Comparison of ENCODE assay signal across 1 cellular context in genomic region chr10:9209105-9209798, GRCh38.
TF ChIP-seq lines count a peak whose summit lies in the region.

No MANE protein-coding gene starts in this region.

TF ChIP-seq in GM12878, 131 proteins besides CTCF, POLR2A, EP300 and RAD21 (continued from another document):
- TF ChIP-seq ZNF687 (IDR thresholded peaks at IDR 0.05) (no peak), FOS (IDR thresholded peaks at IDR 0.05; ENCODE audit: borderline replicate concordance, extremely low read depth, insufficient read length) (no peak), ZNF384 (IDR thresholded peaks at IDR 0.05; ENCODE audit: borderline replicate concordance, low read depth, low read length) (no peak), NR2F1 (conservative IDR thresholded peaks at IDR 0.05) (no peak), EED (IDR thresholded peaks at IDR 0.05; ENCODE audit: low read depth) (no peak), USF2 (IDR thresholded peaks at IDR 0.05; ENCODE audit: borderline replicate concordance, low read depth, low read length) (no peak), SIN3A (IDR thresholded peaks at IDR 0.05; ENCODE audit: low read depth, low read length) (no peak), BCL11A (IDR thresholded peaks at IDR 0.05; ENCODE audit: low read depth, low read length) (no peak), MAX (IDR thresholded peaks at IDR 0.05; ENCODE audit: low read depth, low read length) (no peak), YY1 (IDR thresholded peaks at IDR 0.05; ENCODE audit: low read depth, low read length) (peak; percentile 53; the same call in 1 of the 2 replicates), FOXM1 (IDR thresholded peaks at IDR 0.05; ENCODE audit: low read depth, low read length) (no peak), CEBPB (IDR thresholded peaks at IDR 0.05; ENCODE audit: borderline replicate concordance in 1 of 2, low read depth in 2 of 2, low read length in 2 of 2) (no peak)
TF ChIP-seq in GM12878: peak in this region for 3.
